Comparison of ENCODE assay signal across 23 cellular contexts in the genomic region with DNA sequence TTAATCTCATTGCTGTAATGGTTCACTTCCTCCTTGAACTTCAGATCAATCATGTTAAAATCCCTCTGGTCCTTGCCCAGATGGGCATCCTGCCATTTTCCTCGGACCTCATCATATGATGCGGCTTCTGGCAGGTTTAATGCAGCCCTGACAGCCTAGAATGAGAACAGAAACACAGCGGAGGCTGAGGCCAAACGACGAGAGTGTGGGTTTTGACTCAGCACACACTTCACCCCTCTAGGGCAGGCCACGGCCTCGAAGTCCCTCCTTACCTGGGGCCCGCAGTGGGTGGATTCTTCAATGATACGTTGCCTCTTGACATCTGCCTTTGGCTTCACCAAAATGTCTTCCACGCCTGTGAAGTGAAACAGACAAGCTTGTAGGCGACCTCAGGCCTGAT. TPM values are rescaled to one million over a fixed set of nuclear protein-coding genes. Genes with fewer than 3 reads are reported as not detected.
DNase-seq lines count a peak whose midpoint lies in the region; ATAC-seq and TF ChIP-seq lines count a peak whose summit lies in the region.
"Had no signal": no experiment of that assay in that cellular context is flagged by ENCODE, and none has a peak within 500 bp of the region (broad histone marks: within the 10 kb centered on the region; RNA-seq: fewer than 3 reads in every experiment).

No MANE protein-coding gene starts in this region.

- no peak for DNase-seq in activated CD4-positive, alpha-beta T cell treated with anti-CD3 and anti-CD28 coated beads, Interleukin-2, amount 10 ng/mL, durations not matched to agents 7 days and 5 days
- no peak for DNase-seq in activated CD4-positive, alpha-beta T cell treated with anti-CD3 and anti-CD28 coated beads for 36 hours
- DNase-seq in NCI-H1092 treated with DMSO at 0.1 percent for 48 hours (lab: John Stamatoyannopoulos, UW): peak; percentile 3
- DNase-seq in chondrocyte (ENCODE audit: low spot score): peak; percentile 73
- no peak for DNase-seq in neural progenitor cell (ENCODE audit: low spot score)
- DNase-seq in RWPE1 (ENCODE audit: low spot score): no peak
- DNase-seq in HT-29 (ENCODE audit: low spot score): no peak
- DNase-seq in activated CD8-positive, alpha-beta T cell treated with anti-CD3 and anti-CD28 coated beads for 36 hours: no peak
- DNase-seq: 8988T; DMS153; HFFc6; islet precursor cell; NCI-H1417 treated with DMSO at 0.1 percent for 48 hours; PC-3; SHP77; small intestine; stimulated activated CD4-positive, alpha-beta T cell treated with anti-CD3 and anti-CD28 coated beads, Interleukin-1b, Interleukin-23, amount 100 ng/mL, for 48 hours; T-cell; upper lobe of right lung had no signal

- no peaks in the 10 kb centered on the region for H3K79me2 ChIP-seq in neural progenitor cell (ENCODE audit: low read depth)

- H3K27me3 Mint-ChIP-seq in activated CD4-positive, alpha-beta T cell treated with anti-CD3 and anti-CD28 coated beads, Interleukin-2, amount 10 ng/mL, durations not matched to agents 7 days and 5 days: no peaks in the 10 kb centered on the region
- H3K27me3 Mint-ChIP-seq in activated CD4-positive, alpha-beta T cell treated with anti-CD3 and anti-CD28 coated beads for 36 hours: no peaks in the 10 kb centered on the region
- H3K27me3 Mint-ChIP-seq in chondrocyte (ENCODE audit: low read depth): no peaks in the 10 kb centered on the region
- H3K27me3 Mint-ChIP-seq in neural progenitor cell (ENCODE audit: insufficient read depth, low read depth): peaks cover 4% of the 10 kb centered on the region
- H3K27me3 Mint-ChIP-seq in activated CD8-positive, alpha-beta T cell treated with anti-CD3 and anti-CD28 coated beads for 36 hours: no peaks in the 10 kb centered on the region
- H3K27me3 Mint-ChIP-seq: IgD-negative memory B cell, T-cell had no signal

- intact Hi-C loops in activated CD4-positive, alpha-beta T cell treated with anti-CD3 and anti-CD28 coated beads for 36 hours (cut with DNase I, micrococcal nuclease): no loop called here
- intact Hi-C loops in activated CD8-positive, alpha-beta T cell treated with anti-CD3 and anti-CD28 coated beads for 36 hours (cut with micrococcal nuclease): no loop called here

- peak overlapping the region; percentile 17 for H3K27ac Mint-ChIP-seq in activated CD4-positive, alpha-beta T cell treated with anti-CD3 and anti-CD28 coated beads, Interleukin-2, amount 10 ng/mL, durations not matched to agents 7 days and 5 days
- no peak overlapping the region for H3K27ac Mint-ChIP-seq in activated CD4-positive, alpha-beta T cell treated with anti-CD3 and anti-CD28 coated beads for 36 hours
- H3K27ac Mint-ChIP-seq in chondrocyte (ENCODE audit: unreplicated experiment) (no peak overlapping the region), neural progenitor cell (peak overlapping the region; percentile 21)
- no peak overlapping the region for H3K27ac Mint-ChIP-seq in activated CD8-positive, alpha-beta T cell treated with anti-CD3 and anti-CD28 coated beads for 36 hours
- H3K27ac Mint-ChIP-seq: activated T-helper 1 cell treated with anti-CD3 and anti-CD28 coated beads, Interleukin-12 subunit alpha, Interleukin-12 subunit beta, Interleukin-2, Interleukin-4 antibody, amounts not matched to agents 30 ng/mL and 10 ng/mL and 1 ng/mL, durations not matched to agents 14 hours and 24 hours and 36 hours; CD8-positive, alpha-beta T cell; HFFc6; IgD-negative memory B cell; T-cell had no signal

- H3K9me3 ChIP-seq in neural progenitor cell (ENCODE audit: low read depth): no peaks in the 10 kb centered on the region
- H3K9me3 ChIP-seq: prostate gland, upper lobe of right lung had no signal

- H3F3A ChIP-seq in neural progenitor cell (ENCODE audit: low read depth): no peaks in the 10 kb centered on the region

- no peak overlapping the region for H3K4me3 ChIP-seq in neural progenitor cell
- H3K4me3 ChIP-seq: prostate gland, upper lobe of right lung had no signal

- H3K4me1 ChIP-seq in neural progenitor cell: no peaks in the 10 kb centered on the region
- H3K4me1 ChIP-seq: upper lobe of right lung had no signal

- H3K9ac ChIP-seq in neural progenitor cell: no peak overlapping the region

- H3K27me3 ChIP-seq in neural progenitor cell: no peaks in the 10 kb centered on the region
- H3K27me3 ChIP-seq: upper lobe of right lung had no signal

- H3K4me1 Mint-ChIP-seq in activated CD4-positive, alpha-beta T cell treated with anti-CD3 and anti-CD28 coated beads, Interleukin-2, amount 10 ng/mL, durations not matched to agents 7 days and 5 days: no peaks in the 10 kb centered on the region
- H3K4me1 Mint-ChIP-seq in activated CD4-positive, alpha-beta T cell treated with anti-CD3 and anti-CD28 coated beads for 36 hours: no peaks in the 10 kb centered on the region
- H3K4me1 Mint-ChIP-seq in chondrocyte (ENCODE audit: low read depth) (peaks cover 1% of the 10 kb centered on the region), neural progenitor cell (no peaks in the 10 kb centered on the region)
- H3K4me1 Mint-ChIP-seq in activated CD8-positive, alpha-beta T cell treated with anti-CD3 and anti-CD28 coated beads for 36 hours (ENCODE audit: low read depth): no peaks in the 10 kb centered on the region
- H3K4me1 Mint-ChIP-seq: IgD-negative memory B cell, T-cell had no signal

- TF ChIP-seq CTCF in chondrocyte (IDR thresholded peaks at IDR 0.05) (no peak), neural progenitor cell (IDR thresholded peaks at IDR 0.05) (no peak), RWPE1 (conservative IDR thresholded peaks at IDR 0.05; ENCODE audit: low read depth) (no peak)
- TF ChIP-seq CTCF in activated CD8-positive, alpha-beta T cell treated with anti-CD3 and anti-CD28 coated beads for 36 hours (IDR thresholded peaks at IDR 0.05): no peak

- peaks cover 3% of the 10 kb centered on the region for H3K36me3 ChIP-seq in neural progenitor cell

- H3K27ac ChIP-seq in neural progenitor cell (no peak overlapping the region), RWPE1 (no peak overlapping the region)
- H3K27ac ChIP-seq: prostate gland, upper lobe of right lung had no signal

- no peak overlapping the region for H3K4me3 Mint-ChIP-seq in activated CD4-positive, alpha-beta T cell treated with anti-CD3 and anti-CD28 coated beads, Interleukin-2, amount 10 ng/mL, durations not matched to agents 7 days and 5 days
- no peak overlapping the region for H3K4me3 Mint-ChIP-seq in activated CD4-positive, alpha-beta T cell treated with anti-CD3 and anti-CD28 coated beads for 36 hours
- H3K4me3 Mint-ChIP-seq in chondrocyte (ENCODE audit: unreplicated experiment) (no peak overlapping the region), neural progenitor cell (no peak overlapping the region)
- H3K4me3 Mint-ChIP-seq in activated CD8-positive, alpha-beta T cell treated with anti-CD3 and anti-CD28 coated beads for 36 hours: no peak overlapping the region
- H3K4me3 Mint-ChIP-seq: activated T-helper 1 cell treated with anti-CD3 and anti-CD28 coated beads, Interleukin-12 subunit alpha, Interleukin-12 subunit beta, Interleukin-2, Interleukin-4 antibody, amounts not matched to agents 30 ng/mL and 10 ng/mL and 1 ng/mL, durations not matched to agents 14 hours and 24 hours and 36 hours; CD8-positive, alpha-beta T cell; HFFc6; IgD-negative memory B cell; T-cell had no signal

- no peak overlapping the region for H2AFZ ChIP-seq in neural progenitor cell (replicated peaks)

- CTCF ChIA-PET in activated CD4-positive, alpha-beta T cell treated with anti-CD3 and anti-CD28 coated beads, Interleukin-2, amount 10 ng/mL, durations not matched to agents 7 days and 5 days (lab: Charles Lee): interaction anchor here (1.0 kb wide), 1 partner anchor 22 kb away, joined by 3 read pairs; no protein-coding TSS in a partner anchor
- CTCF ChIA-PET in activated CD4-positive, alpha-beta T cell treated with anti-CD3 and anti-CD28 coated beads for 36 hours (lab: Charles Lee): interaction anchor here (1.0 to 1.4 kb wide), 2 partner anchors 30 to 221 kb away, joined by 3 to 4 read pairs; no protein-coding TSS in a partner anchor
- CTCF ChIA-PET in RWPE1 (lab: Yijun Ruan, JAX): interaction anchor here (1.1 kb wide), 1 partner anchor 161 kb away, joined by 3 read pairs; no protein-coding TSS in a partner anchor
- CTCF ChIA-PET in activated CD8-positive, alpha-beta T cell treated with anti-CD3 and anti-CD28 coated beads for 36 hours (lab: Charles Lee): no interaction called here

- no peaks in the 10 kb centered on the region for H3K9me3 Mint-ChIP-seq in activated CD4-positive, alpha-beta T cell treated with anti-CD3 and anti-CD28 coated beads, Interleukin-2, amount 10 ng/mL, durations not matched to agents 7 days and 5 days
- H3K9me3 Mint-ChIP-seq in activated CD4-positive, alpha-beta T cell treated with anti-CD3 and anti-CD28 coated beads for 36 hours (ENCODE audit: low read depth): no peaks in the 10 kb centered on the region
- H3K9me3 Mint-ChIP-seq in chondrocyte (ENCODE audit: low read depth) (no peaks in the 10 kb centered on the region), neural progenitor cell (no peaks in the 10 kb centered on the region)
- no peaks in the 10 kb centered on the region for H3K9me3 Mint-ChIP-seq in activated CD8-positive, alpha-beta T cell treated with anti-CD3 and anti-CD28 coated beads for 36 hours
- H3K9me3 Mint-ChIP-seq: activated T-helper 1 cell treated with anti-CD3 and anti-CD28 coated beads, Interleukin-12 subunit alpha, Interleukin-12 subunit beta, Interleukin-2, Interleukin-4 antibody, amounts not matched to agents 30 ng/mL and 10 ng/mL and 1 ng/mL, durations not matched to agents 14 hours and 24 hours and 36 hours; CD8-positive, alpha-beta T cell; HFFc6; IgD-negative memory B cell; T-cell had no signal

- H4K20me1 ChIP-seq in neural progenitor cell (ENCODE audit: low read depth): no peaks in the 10 kb centered on the region

- ATAC-seq in activated CD4-positive, alpha-beta T cell treated with anti-CD3 and anti-CD28 coated beads for 36 hours: no peak
- no peak for ATAC-seq in activated CD8-positive, alpha-beta T cell treated with anti-CD3 and anti-CD28 coated beads for 36 hours
- ATAC-seq: CD8-positive, alpha-beta T cell; PC-3; T-cell; upper lobe of right lung had no signal

- H3K4me2 ChIP-seq in neural progenitor cell: no peak overlapping the region

- peaks cover 43% of the 10 kb centered on the region for H3K36me3 Mint-ChIP-seq in activated CD4-positive, alpha-beta T cell treated with anti-CD3 and anti-CD28 coated beads, Interleukin-2, amount 10 ng/mL, durations not matched to agents 7 days and 5 days (ENCODE audit: low read depth)
- H3K36me3 Mint-ChIP-seq in activated CD4-positive, alpha-beta T cell treated with anti-CD3 and anti-CD28 coated beads for 36 hours (ENCODE audit: low read depth): peaks cover 61% of the 10 kb centered on the region
- H3K36me3 Mint-ChIP-seq in chondrocyte (ENCODE audit: low read depth): peaks cover 55% of the 10 kb centered on the region
- H3K36me3 Mint-ChIP-seq in neural progenitor cell: peaks cover 38% of the 10 kb centered on the region
- peaks cover 37% of the 10 kb centered on the region for H3K36me3 Mint-ChIP-seq in activated CD8-positive, alpha-beta T cell treated with anti-CD3 and anti-CD28 coated beads for 36 hours (ENCODE audit: low read depth)

- POLR2A ChIA-PET in activated CD4-positive, alpha-beta T cell treated with anti-CD3 and anti-CD28 coated beads, Interleukin-2, amount 10 ng/mL, durations not matched to agents 7 days and 5 days (lab: Charles Lee): no interaction called here
- POLR2A ChIA-PET in activated CD4-positive, alpha-beta T cell treated with anti-CD3 and anti-CD28 coated beads for 36 hours (lab: Charles Lee): no interaction called here
- POLR2A ChIA-PET in RWPE1 (lab: Yijun Ruan, JAX; ENCODE audit: low non-redundant PET): no interaction called here
- POLR2A ChIA-PET in activated CD8-positive, alpha-beta T cell treated with anti-CD3 and anti-CD28 coated beads for 36 hours (lab: Charles Lee): no interaction called here

RNA-seq across cellular contexts. Expression of gene POLR1A, which starts 56.8 kb away (rescaled TPM):
- total RNA-seq in activated CD4-positive, alpha-beta T cell treated with anti-CD3 and anti-CD28 coated beads, Interleukin-2, amount 10 ng/mL, durations not matched to agents 7 days and 5 days: 10 to 100 TPM; 34.5 to 36.6 TPM
- 10 to 100 TPM; 38.1 to 45.5 TPM for total RNA-seq in activated CD4-positive, alpha-beta T cell treated with anti-CD3 and anti-CD28 coated beads for 36 hours
- total RNA-seq in chondrocyte (32.6 to 48.6 TPM (median 37.6 TPM) in 3 replicates), neural progenitor cell (ENCODE audit: low replicate concordance) (23.8 and 25.4 TPM in 2 replicates)
- total RNA-seq in HT-29 (2014; rRNA removed; shearing (Covaris generic)): 21.0 and 23.8 TPM in 2 replicates
- total RNA-seq in activated CD8-positive, alpha-beta T cell treated with anti-CD3 and anti-CD28 coated beads for 36 hours: 10 to 100 TPM; 41.8 to 42.1 TPM

RNA-seq across cellular contexts. Expression of gene PTCD3, which starts 57.1 kb away (rescaled TPM):
- 100 to 1,000 TPM; 141 to 162 TPM for total RNA-seq in activated CD4-positive, alpha-beta T cell treated with anti-CD3 and anti-CD28 coated beads, Interleukin-2, amount 10 ng/mL, durations not matched to agents 7 days and 5 days
- 100 to 1,000 TPM; 200 to 245 TPM for total RNA-seq in activated CD4-positive, alpha-beta T cell treated with anti-CD3 and anti-CD28 coated beads for 36 hours
- 48.6 to 67.3 TPM (median 48.9 TPM) in 3 replicates for total RNA-seq in chondrocyte
- 195 and 269 TPM in 2 replicates for total RNA-seq in neural progenitor cell (ENCODE audit: low replicate concordance)
- 50.0 and 72.1 TPM in 2 replicates for total RNA-seq in HT-29 (2014; rRNA removed; shearing (Covaris generic))
- 100 to 1,000 TPM; 180 to 191 TPM for total RNA-seq in activated CD8-positive, alpha-beta T cell treated with anti-CD3 and anti-CD28 coated beads for 36 hours

Comparison
In these comparisons a context has a peak if more than half of its experiments do, and no peak if none do; other contexts are left out.
1. H3K27ac Mint-ChIP-seq: peak in activated CD4-positive, alpha-beta T cell treated with anti-CD3 and anti-CD28 coated beads, Interleukin-2, amount 10 ng/mL, durations not matched to agents 7 days and 5 days (single experiment) and neural progenitor cell (single experiment); none in activated CD4-positive, alpha-beta T cell treated with anti-CD3 and anti-CD28 coated beads for 36 hours (single experiment), chondrocyte (single experiment) and activated CD8-positive, alpha-beta T cell treated with anti-CD3 and anti-CD28 coated beads for 36 hours (single experiment).
2. DNase-seq: peak in NCI-H1092 treated with DMSO at 0.1 percent for 48 hours (single experiment) and chondrocyte (single experiment); none in activated CD4-positive, alpha-beta T cell treated with anti-CD3 and anti-CD28 coated beads, Interleukin-2, amount 10 ng/mL, durations not matched to agents 7 days and 5 days (single experiment), activated CD4-positive, alpha-beta T cell treated with anti-CD3 and anti-CD28 coated beads for 36 hours (single experiment), neural progenitor cell (single experiment), RWPE1 (single experiment), HT-29 (single experiment) and activated CD8-positive, alpha-beta T cell treated with anti-CD3 and anti-CD28 coated beads for 36 hours (single experiment).